Comparison of ENCODE assay signal across 15 cellular contexts in the genomic region with DNA sequence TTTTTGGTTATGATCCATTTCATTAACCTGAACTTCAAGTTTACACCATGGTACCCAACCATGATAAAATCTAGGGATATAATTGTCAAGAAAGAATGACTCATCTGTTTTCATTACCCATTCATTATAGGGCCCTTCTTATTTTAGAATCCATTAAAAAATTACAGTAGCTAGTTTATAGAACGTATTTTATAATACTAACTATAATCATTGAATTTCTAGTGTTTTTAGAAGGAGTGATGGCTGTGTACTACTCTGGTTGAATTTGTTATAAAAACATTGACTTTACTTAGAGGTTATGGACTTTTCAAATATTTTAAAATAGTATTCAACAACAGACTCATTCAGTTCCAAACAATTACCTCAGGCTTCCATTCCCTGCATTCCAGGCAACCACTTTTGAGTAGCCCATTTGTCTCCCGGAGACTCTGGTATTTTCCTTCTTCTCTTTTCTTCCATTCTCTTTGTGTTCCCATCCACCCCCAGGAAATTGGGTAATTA.
DNase-seq lines count a peak whose midpoint lies in the region; ATAC-seq and TF ChIP-seq lines count a peak whose summit lies in the region.
"Had no signal": no experiment of that assay in that cellular context is flagged by ENCODE, and none has a peak within 500 bp of the region (broad histone marks: within the 10 kb centered on the region; RNA-seq: fewer than 3 reads in every experiment).

No MANE protein-coding gene starts in this region.

- no peak overlapping the region for H2AFZ ChIP-seq in trophoblast cell (ENCODE audit: insufficient read depth, low read length, poor library complexity)

- ATAC-seq in mucosa of descending colon: no peak
- no peak for ATAC-seq in GM21423 (IDR thresholded peaks at IDR 0.05; ENCODE audit: unreplicated experiment)
- ATAC-seq in HG02840 (IDR thresholded peaks at IDR 0.05; ENCODE audit: low FRiP score, unreplicated experiment): no peak

- intact Hi-C loops in mucosa of descending colon (cut with DNase I, micrococcal nuclease): no loop called here

- no peak overlapping the region for H4K8ac ChIP-seq in trophoblast cell (ENCODE audit: low read depth, low read length)

- no peaks in the 10 kb centered on the region for H3K27me3 ChIP-seq in trophoblast cell (ENCODE audit: insufficient read depth, low read length)
- H3K27me3 ChIP-seq: adrenal gland had no signal

- in situ Hi-C loops in SK-MEL-5 (cut with HindIII; ENCODE audit: low pct_unique_long_range_greater_than_20kb, low sequenced_read_pairs): no loop called here

- no peak overlapping the region for H3K14ac ChIP-seq in trophoblast cell (ENCODE audit: low read length)

- no peak overlapping the region for H3K9ac ChIP-seq in trophoblast cell (ENCODE audit: low read length)

- H3K9me3 ChIP-seq in trophoblast cell (ENCODE audit: insufficient read depth, low read depth, low read length) (no peaks in the 10 kb centered on the region), mucosa of descending colon (no peaks in the 10 kb centered on the region)
- H3K9me3 ChIP-seq: adrenal gland had no signal

- H3K79me1 ChIP-seq in trophoblast cell (ENCODE audit: low read length): peaks cover 2% of the 10 kb centered on the region

- no peak overlapping the region for H4K91ac ChIP-seq in trophoblast cell (ENCODE audit: low read depth, low read length)

- no peak overlapping the region for H3K27ac ChIP-seq in trophoblast cell (ENCODE audit: low read depth, low read length)
- H3K27ac ChIP-seq: adrenal gland had no signal

- H3K4me1 ChIP-seq in trophoblast cell (ENCODE audit: control insufficient read depth in 1 of 2, insufficient read depth in 2 of 2, low read length in 2 of 2): peaks cover 0 to 2% of the 10 kb centered on the region in 2 experiments
- no peaks in the 10 kb centered on the region for H3K4me1 ChIP-seq in mucosa of descending colon (ENCODE audit: low read depth)
- H3K4me1 ChIP-seq: adrenal gland had no signal

- no peak overlapping the region for H2AK5ac ChIP-seq in trophoblast cell (ENCODE audit: low read length)

- no peak overlapping the region for H2BK120ac ChIP-seq in trophoblast cell (ENCODE audit: insufficient read depth, low read length, poor library complexity)

- H3K36me3 ChIP-seq in trophoblast cell (ENCODE audit: control insufficient read depth in 1 of 2, insufficient read depth in 2 of 2, low read length in 2 of 2) (no peaks in the 10 kb centered on the region), mucosa of descending colon (ENCODE audit: low read depth) (no peaks in the 10 kb centered on the region)
- H3K36me3 ChIP-seq: adrenal gland had no signal

- no peak overlapping the region for H4K12ac ChIP-seq in trophoblast cell (ENCODE audit: low read depth, low read length)

- no CpG with 5 or more reads among the region's 2 CpGs for WGBS in trophoblast cell (ENCODE audit: extremely low coverage, insufficient coverage, insufficient read length)

- H3K4ac ChIP-seq in trophoblast cell (ENCODE audit: low read depth, low read length): no peak overlapping the region

- no peak for TF ChIP-seq CTCF in mucosa of descending colon (IDR thresholded peaks at IDR 0.05)

- H3K4me3 ChIP-seq in trophoblast cell (ENCODE audit: low read depth, low read length) (no peak overlapping the region), mucosa of descending colon (no peak overlapping the region)
- H3K4me3 ChIP-seq: adrenal gland had no signal

- H3K23ac ChIP-seq in trophoblast cell (ENCODE audit: low read length): no peak overlapping the region

- no peak overlapping the region for H3K4me2 ChIP-seq in trophoblast cell (ENCODE audit: low read length)

- H2BK5ac ChIP-seq in trophoblast cell (ENCODE audit: low read depth, low read length, poor library complexity): no peak overlapping the region

- no peak overlapping the region for H3K18ac ChIP-seq in trophoblast cell (ENCODE audit: low read length)

- no peak overlapping the region for H2BK12ac ChIP-seq in trophoblast cell (ENCODE audit: low read length)

- no peaks in the 10 kb centered on the region for H3K79me2 ChIP-seq in trophoblast cell (ENCODE audit: control insufficient read depth, insufficient read depth, low read length, poor library complexity)

- DNase-seq in ELF-1 (ENCODE audit: low read depth, low spot score): peak; percentile 5
- peak; percentile 92 for DNase-seq in SK-MEL-5 (ENCODE audit: low read depth, low spot score)
- peak; percentile 74 for DNase-seq in fibroblast of gingiva (ENCODE audit: low read depth)
- DNase-seq in trophoblast cell: peak; percentile 31 to 38
- no peak for DNase-seq in mucosa of descending colon
- no peak for DNase-seq in NCI-H748 (lab: John Stamatoyannopoulos, UW; ENCODE audit: unreplicated experiment)
- DNase-seq: adrenal gland; CD8-positive, alpha-beta memory T cell; effector CD8-positive, alpha-beta T cell; GOT3; NCI-H1105 treated with DMSO at 0.1 percent for 48 hours; NCI-H524 treated with DMSO at 0.1 percent for 48 hours; SIG-M5 had no signal

Comparison
In these comparisons a context has a peak if more than half of its experiments do, and no peak if none do; other contexts are left out.
1. DNase-seq: peak in ELF-1 (single experiment), SK-MEL-5 (single experiment), fibroblast of gingiva (single experiment) and trophoblast cell (2 of 2); none in mucosa of descending colon (0 of 3) and NCI-H748 (single experiment).